21 cellular contexts compared by ENCODE assay signal in genomic region chr2:37627715-37628114, GRCh38. TPM values are rescaled to one million over a fixed set of nuclear protein-coding genes. Genes with fewer than 3 reads are reported as not detected.
DNase-seq lines count a peak whose midpoint lies in the region; ATAC-seq and TF ChIP-seq lines count a peak whose summit lies in the region.
"Had no signal": no experiment of that assay in that cellular context is flagged by ENCODE, and none has a peak within 500 bp of the region (broad histone marks: within the 10 kb centered on the region; RNA-seq: fewer than 3 reads in every experiment).

No MANE protein-coding gene starts in this region.

- no peak for DNase-seq in stimulated activated naive CD8-positive, alpha-beta T cell treated with anti-CD3 and anti-CD28 coated beads, Interleukin-15, Interleukin-2, amounts not matched to agents 100 U/mL and 50 U/mL, for 24 hours
- peak; percentile 28 to 78 for DNase-seq in foreskin keratinocyte
- no peak for DNase-seq in activated effector memory CD4-positive, alpha-beta T cell treated with anti-CD3 and anti-CD28 coated beads, Interleukin-2, amount 50 U/mL, for 16 hours
- DNase-seq in NCI-H2171 treated with DMSO at 0.1 percent for 48 hours (lab: John Stamatoyannopoulos, UW): no peak
- no peak for DNase-seq in tibial nerve (ENCODE audit: low spot score in 2 of 2)
- no peak for DNase-seq in NCI-H2081 (lab: John Stamatoyannopoulos, UW)
- DNase-seq: activated B cell treated with CpG ODN at 0.5 μM for 24 hours; activated gamma-delta T cell treated with Interleukin-2 at 50 U/mL for 16 hours; KG1; NCI-H1092 treated with DMSO at 0.1 percent for 48 hours; NCI-H524; nucleus accumbens; right cardiac atrium; SIG-M5; stimulated activated naive CD4-positive, alpha-beta T cell treated with Interleukin-2 at 50 U/mL for 16 hours had no signal

- no peaks in the 10 kb centered on the region for H3K27me3 Mint-ChIP-seq in stimulated activated naive CD8-positive, alpha-beta T cell treated with anti-CD3 and anti-CD28 coated beads, Interleukin-15, Interleukin-2, amounts not matched to agents 100 ng/mL and 50 ng/mL, for 24 hours
- H3K27me3 Mint-ChIP-seq in activated naive CD8-positive, alpha-beta T cell: no peaks in the 10 kb centered on the region
- H3K27me3 Mint-ChIP-seq: activated B cell treated with CpG ODN at 0.5 μM for 24 hours, type B pancreatic cell had no signal

- H3K9me3 ChIP-seq in tibial nerve: no peaks in the 10 kb centered on the region
- H3K9me3 ChIP-seq: ascending aorta, gastroesophageal sphincter had no signal

- TF ChIP-seq POLR2A in tibial nerve (IDR thresholded peaks at IDR 0.05): no peak

- no peak for ATAC-seq in stimulated activated naive CD8-positive, alpha-beta T cell treated with anti-CD3 and anti-CD28 coated beads, Interleukin-15, Interleukin-2, amounts not matched to agents 100 U/mL and 50 U/mL, for 24 hours
- peak; percentile 33 for ATAC-seq in foreskin keratinocyte
- ATAC-seq: gastroesophageal sphincter, right cardiac atrium had no signal

- H3K27ac Mint-ChIP-seq in stimulated activated naive CD8-positive, alpha-beta T cell treated with anti-CD3 and anti-CD28 coated beads, Interleukin-15, Interleukin-2, amounts not matched to agents 100 ng/mL and 50 ng/mL, for 24 hours: peak overlapping the region; percentile 76
- H3K27ac Mint-ChIP-seq in activated naive CD8-positive, alpha-beta T cell: peak overlapping the region; percentile 22
- H3K27ac Mint-ChIP-seq: T-helper 1 cell treated with Interleukin-12 subunit alpha and Interleukin-12 subunit beta and Interleukin-4 antibody, amounts not matched to agents 30 μg/mL and 1 μg/mL, for 36 hours; type B pancreatic cell had no signal

- no peak overlapping the region for H3K4me3 Mint-ChIP-seq in stimulated activated naive CD8-positive, alpha-beta T cell treated with anti-CD3 and anti-CD28 coated beads, Interleukin-15, Interleukin-2, amounts not matched to agents 100 ng/mL and 50 ng/mL, for 24 hours
- no peak overlapping the region for H3K4me3 Mint-ChIP-seq in activated naive CD8-positive, alpha-beta T cell
- H3K4me3 Mint-ChIP-seq: activated B cell treated with CpG ODN at 0.5 μM for 24 hours; T-helper 1 cell treated with Interleukin-12 subunit alpha and Interleukin-12 subunit beta and Interleukin-4 antibody, amounts not matched to agents 30 μg/mL and 1 μg/mL, for 36 hours; type B pancreatic cell had no signal

- no peaks in the 10 kb centered on the region for H3K36me3 ChIP-seq in tibial nerve
- H3K36me3 ChIP-seq: ascending aorta, gastroesophageal sphincter had no signal

- H3K27ac ChIP-seq in foreskin keratinocyte (peak overlapping the region; percentile 89), tibial nerve (no peak overlapping the region)
- H3K27ac ChIP-seq: gastroesophageal sphincter had no signal

- peaks cover 90% of the 10 kb centered on the region for H3K4me1 Mint-ChIP-seq in stimulated activated naive CD8-positive, alpha-beta T cell treated with anti-CD3 and anti-CD28 coated beads, Interleukin-15, Interleukin-2, amounts not matched to agents 100 ng/mL and 50 ng/mL, for 24 hours (ENCODE audit: low read depth)
- H3K4me1 Mint-ChIP-seq in activated naive CD8-positive, alpha-beta T cell (ENCODE audit: low read depth): peaks cover 86% of the 10 kb centered on the region

- H3K4me1 ChIP-seq in foreskin keratinocyte: peaks cover 37% of the 10 kb centered on the region
- H3K4me1 ChIP-seq in tibial nerve: peaks cover 0 to 10% (median 8%) of the 10 kb centered on the region in 4 donors

- H3K36me3 Mint-ChIP-seq in stimulated activated naive CD8-positive, alpha-beta T cell treated with anti-CD3 and anti-CD28 coated beads, Interleukin-15, Interleukin-2, amounts not matched to agents 100 ng/mL and 50 ng/mL, for 24 hours (ENCODE audit: low read depth): peaks cover 3% of the 10 kb centered on the region
- peaks cover 11% of the 10 kb centered on the region for H3K36me3 Mint-ChIP-seq in activated naive CD8-positive, alpha-beta T cell
- H3K36me3 Mint-ChIP-seq: type B pancreatic cell had no signal

- no peak for TF ChIP-seq EP300 in tibial nerve (IDR thresholded peaks at IDR 0.05)

- no peaks in the 10 kb centered on the region for H3K27me3 ChIP-seq in foreskin keratinocyte
- H3K27me3 ChIP-seq in tibial nerve: no peaks in the 10 kb centered on the region
- H3K27me3 ChIP-seq: ascending aorta, gastroesophageal sphincter had no signal

- no peak overlapping the region for H3K4me3 ChIP-seq in tibial nerve
- H3K4me3 ChIP-seq: ascending aorta, gastroesophageal sphincter had no signal

- TF ChIP-seq CTCF in foreskin keratinocyte (conservative IDR thresholded peaks at IDR 0.05): no peak
- TF ChIP-seq CTCF in tibial nerve (IDR thresholded peaks at IDR 0.05): no peak

- H3K9me3 Mint-ChIP-seq in stimulated activated naive CD8-positive, alpha-beta T cell treated with anti-CD3 and anti-CD28 coated beads, Interleukin-15, Interleukin-2, amounts not matched to agents 100 ng/mL and 50 ng/mL, for 24 hours: peaks cover 4% of the 10 kb centered on the region
- no peaks in the 10 kb centered on the region for H3K9me3 Mint-ChIP-seq in activated naive CD8-positive, alpha-beta T cell (ENCODE audit: low read depth)
- H3K9me3 Mint-ChIP-seq: activated B cell treated with CpG ODN at 0.5 μM for 24 hours had no signal

RNA-seq across cellular contexts. Expression of gene CDC42EP3, which starts 43.7 kb away (rescaled TPM):
- total RNA-seq in foreskin keratinocyte: 32.3 and 46.4 TPM in 2 replicates
- polyA plus RNA-seq in foreskin keratinocyte: 15.0 and 23.2 TPM in 2 replicates
- total RNA-seq in tibial nerve: 10 to 100 TPM; 31.8 to 58.6 (median 40.2) TPM

Comparison
In these comparisons a context has a peak if more than half of its experiments do, and no peak if none do; other contexts are left out.
1. DNase-seq: peak in foreskin keratinocyte (2 of 2); none in stimulated activated naive CD8-positive, alpha-beta T cell treated with anti-CD3 and anti-CD28 coated beads, Interleukin-15, Interleukin-2, amounts not matched to agents 100 U/mL and 50 U/mL, for 24 hours (single experiment), activated effector memory CD4-positive, alpha-beta T cell treated with anti-CD3 and anti-CD28 coated beads, Interleukin-2, amount 50 U/mL, for 16 hours (single experiment), NCI-H2171 treated with DMSO at 0.1 percent for 48 hours (single experiment), tibial nerve (0 of 2) and NCI-H2081 (0 of 2).